Comparison of ENCODE assay signal across 15 cellular contexts in the genomic region with DNA sequence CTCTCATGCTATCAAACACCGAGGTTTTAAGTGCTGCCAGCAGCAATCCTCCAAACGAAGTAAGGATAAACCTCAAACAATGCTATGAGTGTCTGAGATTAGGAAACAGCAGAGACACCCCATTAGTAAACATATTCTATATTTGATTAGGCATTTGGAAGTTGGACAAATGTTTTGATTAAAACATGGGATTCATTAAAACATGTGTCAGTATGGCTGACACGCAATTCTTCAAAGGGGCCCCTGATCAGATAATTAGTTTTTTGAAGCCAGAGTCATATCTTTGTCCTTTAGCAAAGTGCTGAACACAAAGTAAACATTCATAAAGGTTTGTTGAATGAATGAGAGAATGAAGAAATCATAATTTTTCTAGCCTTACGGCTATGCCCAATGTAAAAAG. TPM values are rescaled to one million over a fixed set of nuclear protein-coding genes. Genes with fewer than 3 reads are reported as not detected.
"Had no signal": no experiment of that assay in that cellular context is flagged by ENCODE, and none has a peak within 500 bp of the region (broad histone marks: within the 10 kb centered on the region; RNA-seq: fewer than 3 reads in every experiment).

No MANE protein-coding gene starts in this region.

- H3K4me2 ChIP-seq: neural progenitor cell had no signal

- H2AFZ ChIP-seq: neural progenitor cell had no signal

- DNase-seq: activated CD4-positive, alpha-beta T cell treated with anti-CD3 and anti-CD28 coated beads, Interleukin-2, amount 50 U/mL, for 1 hour; activated naive CD4-positive, alpha-beta T cell treated with Interleukin-2 at 50 U/mL for 16 hours; activated T-cell treated with anti-CD3 and anti-CD28 coated beads for 4 hours; dorsolateral prefrontal cortex; endodermal cell; left colon; midbrain; uterus had no signal

- H3K27ac ChIP-seq: cardiac muscle cell, neural progenitor cell, tibial nerve, uterus had no signal

- H3K36me3 ChIP-seq: cardiac muscle cell, neural progenitor cell, tibial nerve, uterus had no signal

- H3K4me3 ChIP-seq: cardiac muscle cell, dorsolateral prefrontal cortex, lung, neural progenitor cell, tibial nerve, uterus had no signal

- H3K9ac ChIP-seq: neural progenitor cell had no signal

- ATAC-seq: activated T-helper 17 cell treated with anti-CD3 and anti-CD28 coated beads, Interleukin-2, amount 50 U/mL, for 72 hours; left colon; stimulated activated effector memory CD8-positive, alpha-beta T cell treated with anti-CD3 and anti-CD28 coated beads, Interleukin-12 subunit alpha, Interleukin-12 subunit beta, amount 100 ng/mL, for 72 hours had no signal

- H3K4me1 ChIP-seq: uterus had no signal

- H3K9me3 ChIP-seq: tibial nerve, uterus had no signal

- H3K27me3 ChIP-seq: cardiac muscle cell, dorsolateral prefrontal cortex, neural progenitor cell, tibial nerve, uterus had no signal

RNA-seq across cellular contexts. Expression of gene BLID, which starts 33.2 kb away (rescaled TPM):
- polyA plus RNA-seq: esophagus, lung had no signal
